In genomic region chr2:100198461-100199230, GRCh38 we compare ENCODE assay signal across 1 cellular context.
TF ChIP-seq lines count a peak whose summit lies in the region.

No MANE protein-coding gene starts in this region.

TF ChIP-seq in IMR-90, 13 proteins besides CTCF, POLR2A, EP300 and RAD21 (continued from another document):
- TF ChIP-seq RCOR1 (IDR thresholded peaks at IDR 0.05; ENCODE audit: insufficient replicate concordance, low read length) (no peak), SMC3 (IDR thresholded peaks at IDR 0.05; ENCODE audit: low read depth, low read length) (no peak), BHLHE40 (IDR thresholded peaks at IDR 0.05; ENCODE audit: low read depth, low read length) (no peak)
- TF ChIP-seq, protein P1, sequence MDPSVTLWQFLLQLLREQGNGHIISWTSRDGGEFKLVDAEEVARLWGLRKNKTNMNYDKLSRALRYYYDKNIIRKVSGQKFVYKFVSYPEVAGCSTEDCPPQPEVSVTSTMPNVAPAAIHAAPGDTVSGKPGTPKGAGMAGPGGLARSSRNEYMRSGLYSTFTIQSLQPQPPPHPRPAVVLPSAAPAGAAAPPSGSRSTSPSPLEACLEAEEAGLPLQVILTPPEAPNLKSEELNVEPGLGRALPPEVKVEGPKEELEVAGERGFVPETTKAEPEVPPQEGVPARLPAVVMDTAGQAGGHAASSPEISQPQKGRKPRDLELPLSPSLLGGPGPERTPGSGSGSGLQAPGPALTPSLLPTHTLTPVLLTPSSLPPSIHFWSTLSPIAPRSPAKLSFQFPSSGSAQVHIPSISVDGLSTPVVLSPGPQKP (IDR thresholded peaks at IDR 0.05; ENCODE audit: borderline replicate concordance, low read depth, low read length), result no peak
TF ChIP-seq in IMR-90: peak in this region for 0.
